In genomic region chr3:126911162-126912026, GRCh38 we compare ENCODE assay signal across 8 cellular contexts.
DNase-seq lines count a peak whose midpoint lies in the region; ATAC-seq and TF ChIP-seq lines count a peak whose summit lies in the region.

No MANE protein-coding gene starts in this region.

- no peak for ATAC-seq in GM23338

- no peak overlapping the region for H3K4me2 ChIP-seq in GM23338

- H4K20me1 ChIP-seq in GM23338 (replicated peaks; ENCODE audit: insufficient read depth): no peaks in the 10 kb centered on the region

- WGBS in mesodermal cell (ENCODE audit: insufficient coverage in 2 of 2), 2 experiments: 80 to 85% methylated on average over 15 of the region's 15 CpGs

- no peaks in the 10 kb centered on the region for H3K9me2 ChIP-seq in GM23338 (ENCODE audit: insufficient read depth)

- peaks cover 3% of the 10 kb centered on the region for H3K27me3 Mint-ChIP-seq in GM23338 (ENCODE audit: insufficient read depth, low read depth, poor library complexity)

- no peak overlapping the region for H2AFZ ChIP-seq in GM23338

- TF ChIP-seq CTCF in GM23338 (conservative IDR thresholded peaks at IDR 0.05; ENCODE audit: low read depth in 2 of 2) (no peak), coronary artery (IDR thresholded peaks at IDR 0.05) (no peak)

- H3K27ac ChIP-seq in GM23338 (ENCODE audit: low read depth) (no peak overlapping the region), coronary artery (peak overlapping the region; percentile 16 to 66), mesodermal cell (ENCODE audit: low read depth, low read length, severe bottlenecking) (peak overlapping the region; percentile 88)

- H3K4me3 Mint-ChIP-seq in GM23338: no peak overlapping the region

- H3F3A ChIP-seq in GM23338 (replicated peaks; ENCODE audit: low read depth): no peaks in the 10 kb centered on the region

- H3K4me3 ChIP-seq in GM23338 (no peak overlapping the region), coronary artery (no peak overlapping the region), mesodermal cell (ENCODE audit: extremely low read depth, insufficient read depth, low read length, poor library complexity, severe bottlenecking) (no peak overlapping the region)

- H3K79me2 ChIP-seq in GM23338 (replicated peaks; ENCODE audit: insufficient read depth): no peaks in the 10 kb centered on the region

- peak overlapping the region; percentile 60; the same call in 1 of the 2 replicates for H3K27ac Mint-ChIP-seq in GM23338

- H3K36me3 Mint-ChIP-seq in GM23338 (ENCODE audit: low read depth): peaks cover 4% of the 10 kb centered on the region; the same call in 1 of the 3 replicates

- H3K36me3 ChIP-seq in GM23338 (ENCODE audit: insufficient read depth): no peaks in the 10 kb centered on the region
- H3K36me3 ChIP-seq in mesodermal cell (ENCODE audit: control insufficient read depth, insufficient read depth, low read length): peaks cover 5% of the 10 kb centered on the region

- H3K4me1 ChIP-seq in GM23338 (ENCODE audit: insufficient read depth): no peaks in the 10 kb centered on the region
- peaks cover 21% of the 10 kb centered on the region for H3K4me1 ChIP-seq in mesodermal cell (ENCODE audit: control insufficient read depth, insufficient read depth, low read length, poor library complexity, severe bottlenecking)

- peaks cover 17% of the 10 kb centered on the region for H3K4me1 Mint-ChIP-seq in GM23338

- DNase-seq in GM03348 (ENCODE audit: low spot score): peak; percentile 93
- no peak for DNase-seq in GM23338 (ENCODE audit: low spot score)
- DNase-seq in KG1 (lab: John Stamatoyannopoulos, UW): peak; percentile 80
- DNase-seq in activated CD4-positive, alpha-beta T cell treated with anti-CD3 and anti-CD28 coated beads for 1 hour: peak; percentile 24
- DNase-seq in coronary artery (ENCODE audit: low spot score): no peak
- peak; percentile 47 to 68 for DNase-seq in stimulated activated CD8-positive, alpha-beta memory T cell treated with anti-CD3 and anti-CD28 coated beads, Interleukin-7, amount 100 ng/mL, for 48 hours (ENCODE audit: extremely low read depth in 1 of 2, low read depth in 1 of 2)
- no peak for DNase-seq in superior temporal gyrus (ENCODE audit: extremely low spot score)

- no peaks in the 10 kb centered on the region for H3K27me3 ChIP-seq in GM23338 (ENCODE audit: insufficient read depth)

- no peaks in the 10 kb centered on the region for H3K9me3 ChIP-seq in mesodermal cell (ENCODE audit: control insufficient read depth, low read length)

- no peaks in the 10 kb centered on the region for H3K9me3 Mint-ChIP-seq in GM23338

TF ChIP-seq in GM23338, 12 proteins besides CTCF, POLR2A, EP300 and RAD21:
- TF ChIP-seq POLR2AphosphoS5 (IDR thresholded peaks at IDR 0.05; ENCODE audit: low read depth) (no peak), CREB1 (CRISPR knock-in tag; IDR thresholded peaks at IDR 0.05; ENCODE audit: low read depth) (no peak), ETS1 (IDR thresholded peaks at IDR 0.05) (no peak), STAT1 (IDR thresholded peaks at IDR 0.05; ENCODE audit: unreplicated experiment) (no peak), ZNF331 (CRISPR knock-in tag; IDR thresholded peaks at IDR 0.05; ENCODE audit: low read depth) (no peak), EZH2phosphoT487 (IDR thresholded peaks at IDR 0.05; ENCODE audit: unreplicated experiment) (no peak), JUNB (IDR thresholded peaks at IDR 0.05; ENCODE audit: unreplicated experiment) (no peak), NANOG (IDR thresholded peaks at IDR 0.05; ENCODE audit: borderline replicate concordance) (no peak)

Comparison
In these comparisons a context has a peak if more than half of its experiments do, and no peak if none do; other contexts are left out.
1. DNase-seq: peak in GM03348 (single experiment), KG1 (single experiment), activated CD4-positive, alpha-beta T cell treated with anti-CD3 and anti-CD28 coated beads for 1 hour (single experiment) and stimulated activated CD8-positive, alpha-beta memory T cell treated with anti-CD3 and anti-CD28 coated beads, Interleukin-7, amount 100 ng/mL, for 48 hours (2 of 2); none in GM23338 (single experiment), coronary artery (single experiment) and superior temporal gyrus (single experiment).